In genomic region chr7:139468281-139468680, GRCh38 we compare ENCODE assay signal across 15 cellular contexts. TPM values are rescaled to one million over a fixed set of nuclear protein-coding genes. Genes with fewer than 3 reads are reported as not detected.
A peak's percentile ranks its signal among the peaks of the same experiment; 100 is the strongest.
DNase-seq lines count a peak whose midpoint lies in the region; ATAC-seq, FAIRE-seq and TF ChIP-seq lines count a peak whose summit lies in the region.
"Not testable (repeated sequence)": the region's sequence is repeated elsewhere in the genome, so short reads cannot be mapped to it uniquely, and the experiment has no call there.
"Had no signal": no experiment of that assay in that cellular context is flagged by ENCODE, and none has a peak within 500 bp of the region (broad histone marks: within the 10 kb centered on the region; RNA-seq: fewer than 3 reads in every experiment).

No MANE protein-coding gene starts in this region.

- not testable (repeated sequence) for H3K27ac ChIP-seq in GM23338 (ENCODE audit: low read depth); HEK293 (ENCODE audit: extremely low read depth, low read depth, low read length); K562 (ENCODE audit: extremely low read depth, low read depth, low read length); endodermal cell (ENCODE audit: low read depth, low read length); neural progenitor cell

- H3K9me2 ChIP-seq in GM23338 (ENCODE audit: insufficient read depth), result not testable (repeated sequence)

- not testable (repeated sequence) for H3K9me1 ChIP-seq in K562 (ENCODE audit: control insufficient read depth, insufficient read depth, low read length)

- H3F3A ChIP-seq in GM23338 (replicated peaks; ENCODE audit: low read depth); neural progenitor cell (ENCODE audit: low read depth): not testable (repeated sequence)

- not testable (repeated sequence) for FAIRE-seq in K562 (lab: Jason Lieb, UNC)

- not testable (repeated sequence) for H3K4me2 ChIP-seq in GM23338; K562 (ENCODE audit: insufficient read depth, low read length)
- H3K4me2 ChIP-seq in neural progenitor cell, result peak overlapping the region; percentile 15

- H3K79me2 ChIP-seq in GM23338 (replicated peaks; ENCODE audit: insufficient read depth); K562 (ENCODE audit: control insufficient read depth, insufficient read depth, low read length); neural progenitor cell (ENCODE audit: low read depth): not testable (repeated sequence)

- BruUV-seq in K562 (replicated peaks; lab: Mats Ljungman, UMichigan), result not testable (repeated sequence)

- CTCF ChIA-PET in HEK293 (lab: Yijun Ruan, JAX); K562 (lab: Yijun Ruan, JAX; ENCODE audit: low intra/inter-chr PET ratio): not testable (repeated sequence)

- not testable (repeated sequence) for H2AFZ ChIP-seq in GM23338; neural progenitor cell (replicated peaks)
- H2AFZ ChIP-seq in K562 (ENCODE audit: low read depth, low read length), result 0 out of 2 replicates have a peak overlapping the region, but pooled peaks have one; percentile 43

- H4K20me1 ChIP-seq in GM23338 (replicated peaks; ENCODE audit: insufficient read depth), result peaks cover 10% of the 10 kb centered on the region
- H4K20me1 ChIP-seq in K562 (replicated peaks; ENCODE audit: control insufficient read depth, insufficient read depth, low read length); neural progenitor cell (ENCODE audit: low read depth): not testable (repeated sequence)

- intact Hi-C loops in K562 (cut with micrococcal nuclease); left colon (cut with DNase I, micrococcal nuclease): not testable (repeated sequence)

- TF ChIP-seq POLR2A in K562 (conservative IDR thresholded peaks at IDR 0.05), result not testable (repeated sequence)

- not testable (repeated sequence) for H3K9me3 Mint-ChIP-seq in GM23338, endodermal cell, neural progenitor cell, type B pancreatic cell

- 6% methylated on average over 5 of the region's 5 CpGs for WGBS in K562 (ENCODE audit: insufficient coverage, low coverage, missing lambda C conversion rate)
- WGBS in endodermal cell (ENCODE audit: insufficient coverage in 1 of 2, insufficient read length in 1 of 2), 2 experiments, result 93 to 95% methylated on average over 3 to 5 of the region's 5 CpGs

- H3K4me1 ChIP-seq in GM23338 (ENCODE audit: insufficient read depth) (peaks cover 24% of the 10 kb centered on the region), neural progenitor cell (peaks cover 31% of the 10 kb centered on the region)
- H3K4me1 ChIP-seq in HEK293 (ENCODE audit: control insufficient read depth, insufficient read depth, low read length); K562 (replicated peaks in 1 of 2; ENCODE audit: control insufficient read depth in 2 of 2, insufficient read depth in 2 of 2, low read length in 2 of 2); endodermal cell (ENCODE audit: control insufficient read depth, insufficient read depth, low read length): not testable (repeated sequence)

- H3K36me3 ChIP-seq in GM23338 (ENCODE audit: insufficient read depth); HEK293 (ENCODE audit: control insufficient read depth in 2 of 2, insufficient read depth in 1 of 2, low read length in 2 of 2); K562 (ENCODE audit: control insufficient read depth, insufficient read depth, low read length); endodermal cell (ENCODE audit: control insufficient read depth, insufficient read depth, low read length); neural progenitor cell: not testable (repeated sequence)

- POLR2A ChIA-PET in HEK293 (lab: Yijun Ruan, JAX); K562 (lab: Yijun Ruan, JAX): not testable (repeated sequence)

- not testable (repeated sequence) for H3K4me3 Mint-ChIP-seq in GM23338, endodermal cell, neural progenitor cell, type B pancreatic cell

- H3K4me3 ChIP-seq in GM23338; HEK293 (ENCODE audit: low read depth, low read length); K562; endodermal cell (ENCODE audit: low read length); neural progenitor cell: not testable (repeated sequence)

- not testable (repeated sequence) for ATAC-seq in GM23338, K562
- ATAC-seq in left colon, result peak; percentile 58

- not testable (repeated sequence) for TF ChIP-seq RAD21 in K562 (CRISPR knock-in tag; conservative IDR thresholded peaks at IDR 0.05 in 1 of 2, IDR thresholded peaks at IDR 0.05 in 1 of 2)

- TF ChIP-seq CTCF in GM23338 (conservative IDR thresholded peaks at IDR 0.05; ENCODE audit: low read depth in 2 of 2); HEK293 (tag by site-specific recombination; IDR thresholded peaks at IDR 0.05); K562 (IDR thresholded peaks at IDR 0.05 in 2 of 3, conservative IDR thresholded peaks at IDR 0.05 in 1 of 3; ENCODE audit: insufficient read depth in 2 of 3, low read depth in 1 of 3, low read length in 3 of 3); endodermal cell (conservative IDR thresholded peaks at IDR 0.05); neural progenitor cell (IDR thresholded peaks at IDR 0.05); type B pancreatic cell (conservative IDR thresholded peaks at IDR 0.05): not testable (repeated sequence)

- H3K4me1 Mint-ChIP-seq in GM23338 (peaks cover 15% of the 10 kb centered on the region), endodermal cell (peaks cover 19% of the 10 kb centered on the region), type B pancreatic cell (ENCODE audit: unreplicated experiment) (peaks cover 10% of the 10 kb centered on the region)
- H3K4me1 Mint-ChIP-seq in neural progenitor cell, result not testable (repeated sequence)

- H3K27ac Mint-ChIP-seq in GM23338 (peak overlapping the region; percentile 71; the same call in 1 of the 2 replicates), endodermal cell (peak overlapping the region; percentile 57), type B pancreatic cell (peak overlapping the region; percentile 85)
- not testable (repeated sequence) for H3K27ac Mint-ChIP-seq in neural progenitor cell

- not testable (repeated sequence) for H3K9me3 ChIP-seq in HEK293 (ENCODE audit: control insufficient read depth, insufficient read depth, low read depth, low read length); K562 (replicated peaks; ENCODE audit: control insufficient read depth, insufficient read depth, low read depth, low read length); endodermal cell (ENCODE audit: control insufficient read depth, low read length); neural progenitor cell (ENCODE audit: low read depth)

- not testable (repeated sequence) for H3K9ac ChIP-seq in K562 (ENCODE audit: insufficient read depth in 1 of 2, low read depth in 2 of 2, low read length in 2 of 2); endodermal cell (ENCODE audit: extremely low read depth, low read length, poor library complexity, severe bottlenecking); neural progenitor cell

- TF ChIP-seq EP300 in K562 (IDR thresholded peaks at IDR 0.05; ENCODE audit: low read length), result not testable (repeated sequence)

- in situ Hi-C loops in K562 (cut with MboI), result not testable (repeated sequence)

- H3K27me3 Mint-ChIP-seq in GM23338 (ENCODE audit: insufficient read depth, low read depth, poor library complexity); endodermal cell (ENCODE audit: insufficient read depth); neural progenitor cell (ENCODE audit: insufficient read depth, low read depth); type B pancreatic cell: not testable (repeated sequence)

- DNase-seq in GM23338 (ENCODE audit: low spot score); K562 (ENCODE audit: extremely low read depth in 1 of 4, low spot score in 3 of 4); endodermal cell; neural progenitor cell (ENCODE audit: low spot score); type B pancreatic cell (ENCODE audit: extremely low spot score, unreplicated experiment): not testable (repeated sequence)
- DNase-seq in NCI-H82 treated with DMSO at 0.1 percent for 48 hours (lab: John Stamatoyannopoulos, UW; ENCODE audit: unreplicated experiment) (peak; percentile 4), left colon (peak in 1 of 2 donors; percentile 25)

- H3K36me3 Mint-ChIP-seq in GM23338 (ENCODE audit: low read depth), result peaks cover 18% of the 10 kb centered on the region
- not testable (repeated sequence) for H3K36me3 Mint-ChIP-seq in endodermal cell (ENCODE audit: low read depth); neural progenitor cell; type B pancreatic cell

- H3K27me3 ChIP-seq in GM23338 (ENCODE audit: insufficient read depth); endodermal cell (ENCODE audit: control insufficient read depth, insufficient read depth, low read length, poor library complexity, severe bottlenecking); neural progenitor cell: not testable (repeated sequence)
- H3K27me3 ChIP-seq in K562 (ENCODE audit: control insufficient read depth in 2 of 2, insufficient read depth in 2 of 2, low read length in 2 of 2), result peaks cover 26 to 39% of the 10 kb centered on the region in 2 experiments

RNA-seq across cellular contexts. Expression of gene KLRG2, which starts 15.2 kb away (rescaled TPM):
- 42.3 and 46.6 TPM in 2 replicates for total RNA-seq in GM23338 (2014; rRNA removed; shearing (Covaris generic))
- polyA plus RNA-seq in GM23338 (2016; fragmentation: Nextera tagmentation; extraction: Ambion mirVana) (4.1 and 5.6 TPM in 2 replicates), K562 (2011; rRNA removed) (not detected in 2 replicates), K562 (2014; fragmentation: Illumina TruSeq; extraction: Trizol) (not detected in 2 replicates), K562 (2014; fragmentation: Nextera tagmentation; extraction: Ambion mirVana) (not detected), K562 (2014; rRNA removed) (not detected in 2 replicates)
- total RNA-seq in K562 (2011; cell fraction: chromatin; rRNA removed; ENCODE audit: low replicate concordance), result not detected in 2 replicates
- total RNA-seq in K562 (2011; cell fraction: nucleolus; rRNA removed), result not detected in 2 replicates
- total RNA-seq in K562 (2011; cell fraction: nucleoplasm; rRNA removed), result not detected in 2 replicates
- total RNA-seq in K562 (2014; rRNA removed) (not detected in 2 replicates), K562 (2014; rRNA removed; fragmentation: Illumina TruSeq; extraction: Trizol) (not detected in 2 replicates), K562 (2015; rRNA removed; fragmentation: Illumina TruSeq; extraction: Trizol) (not detected in 2 replicates), K562 (2021) (not detected in 2 replicates), endodermal cell (1 to 10 TPM; 1.9 to 4.2 TPM), left colon (under 1 TPM; 0.20 to 0.24 TPM), neural progenitor cell (ENCODE audit: low replicate concordance) (1.0 and 4.2 TPM in 2 replicates), type B pancreatic cell (ENCODE audit: low replicate concordance) (4.7 and 14.0 TPM in 2 replicates)
- polyA plus RNA-seq in K562 (2011; cell fraction: cytosol; rRNA removed), result not detected in 2 replicates
- not detected in 2 replicates for polyA plus RNA-seq in K562 (2011; cell fraction: nucleus; rRNA removed)
- 0.04 TPM in 1 of 2 replicates, not detected in the other for polyA plus RNA-seq in K562 (2012)
- not detected in 2 replicates for polyA minus RNA-seq in K562 (2011; rRNA and poly(A)+ RNA removed)
- polyA minus RNA-seq in K562 (2011; cell fraction: cytosol; rRNA and poly(A)+ RNA removed), result not detected in 2 replicates
- polyA minus RNA-seq in K562 (2011; cell fraction: nucleus; rRNA and poly(A)+ RNA removed), result not detected in 2 replicates
- polyA plus RNA-seq in endodermal cell (2013, experiment 1 of 2), result 0.89 TPM
- 0.83 TPM for polyA plus RNA-seq in endodermal cell (2013, experiment 2 of 2)
- total RNA-seq: A673; CD4-positive, alpha-beta memory T cell; CD4-positive, CD25-positive, alpha-beta regulatory T cell had no signal
- polyA plus RNA-seq: AG04450; CD14-positive monocyte; CD4-positive, alpha-beta memory T cell; CD4-positive, CD25-positive, alpha-beta regulatory T cell; CD8-positive, alpha-beta memory T cell had no signal

RNA-seq across cellular contexts. Expression of gene CLEC2L, which starts 55.2 kb away (rescaled TPM):
- total RNA-seq in GM23338 (2014; rRNA removed; shearing (Covaris generic)), result not detected in 2 replicates
- polyA plus RNA-seq in GM23338 (2016; fragmentation: Nextera tagmentation; extraction: Ambion mirVana) (0.21 TPM in 1 of 2 replicates, not detected in the other), K562 (2011; rRNA removed) (0.84 and 26.0 TPM in 2 replicates), K562 (2014; fragmentation: Illumina TruSeq; extraction: Trizol) (1.9 and 2.9 TPM in 2 replicates), K562 (2014; fragmentation: Nextera tagmentation; extraction: Ambion mirVana) (1 to 10 TPM in 1 of 2 experiments, under 1 TPM in 1; 0.94 to 2.1 TPM), K562 (2014; rRNA removed) (5.3 and 7.1 TPM in 2 replicates)
- 0.32 and 1.4 TPM in 2 replicates for total RNA-seq in K562 (2011; cell fraction: chromatin; rRNA removed; ENCODE audit: low replicate concordance)
- 2.3 and 3.4 TPM in 2 replicates for total RNA-seq in K562 (2011; cell fraction: nucleolus; rRNA removed)
- total RNA-seq in K562 (2011; cell fraction: nucleoplasm; rRNA removed), result 0.92 and 1.5 TPM in 2 replicates
- total RNA-seq in K562 (2014; rRNA removed) (1.6 and 4.1 TPM in 2 replicates), K562 (2014; rRNA removed; fragmentation: Illumina TruSeq; extraction: Trizol) (0.73 and 0.87 TPM in 2 replicates), K562 (2015; rRNA removed; fragmentation: Illumina TruSeq; extraction: Trizol) (1.5 and 1.8 TPM in 2 replicates), K562 (2021) (5.4 and 5.5 TPM in 2 replicates), endodermal cell (1 to 10 TPM; 1.2 to 1.5 TPM), left colon (not detected), neural progenitor cell (ENCODE audit: low replicate concordance) (0.15 and 0.50 TPM in 2 replicates), type B pancreatic cell (ENCODE audit: low replicate concordance) (0.21 and 0.34 TPM in 2 replicates)
- polyA plus RNA-seq in K562 (2011; cell fraction: cytosol; rRNA removed), result 4.2 and 37.0 TPM in 2 replicates
- polyA plus RNA-seq in K562 (2011; cell fraction: nucleus; rRNA removed), result 2.4 and 31.5 TPM in 2 replicates
- 4.2 and 5.7 TPM in 2 replicates for polyA plus RNA-seq in K562 (2012)
- 2.2 TPM in 1 of 2 replicates, not detected in the other for polyA minus RNA-seq in K562 (2011; rRNA and poly(A)+ RNA removed)
- 2.9 TPM in 1 of 2 replicates, not detected in the other for polyA minus RNA-seq in K562 (2011; cell fraction: cytosol; rRNA and poly(A)+ RNA removed)
- 0.67 and 9.7 TPM in 2 replicates for polyA minus RNA-seq in K562 (2011; cell fraction: nucleus; rRNA and poly(A)+ RNA removed)
- 0.61 TPM for polyA plus RNA-seq in endodermal cell (2013, experiment 1 of 2)
- polyA plus RNA-seq in endodermal cell (2013, experiment 2 of 2), result 0.41 TPM
- total RNA-seq: A673; Calu3; CD4-positive, alpha-beta memory T cell; CD8-positive, alpha-beta memory T cell had no signal
- polyA plus RNA-seq: AG04450; CD14-positive monocyte; CD4-positive, alpha-beta memory T cell; CD4-positive, CD25-positive, alpha-beta regulatory T cell; CD8-positive, alpha-beta memory T cell had no signal
